1 cellular context compared by ENCODE assay signal in genomic region chr20:56762829-56763228, GRCh38.
TF ChIP-seq lines count a peak whose summit lies in the region.

No MANE protein-coding gene starts in this region.

TF ChIP-seq in H1, 55 proteins besides CTCF, POLR2A, EP300 and RAD21:
- no peak for TF ChIP-seq TAF1 (IDR thresholded peaks at IDR 0.05; ENCODE audit: low read depth, low read length)
- no peak for TF ChIP-seq CEBPB (IDR thresholded peaks at IDR 0.05; ENCODE audit: low read depth, low read length)
- no peak for TF ChIP-seq SUZ12 (IDR thresholded peaks at IDR 0.05; ENCODE audit: low read length)
- TF ChIP-seq JUND (IDR thresholded peaks at IDR 0.05; ENCODE audit: low read length): no peak
- TF ChIP-seq MAX (IDR thresholded peaks at IDR 0.05): no peak
- TF ChIP-seq SP2 (IDR thresholded peaks at IDR 0.05; ENCODE audit: low read length): no peak
- no peak for TF ChIP-seq CREB1 (IDR thresholded peaks at IDR 0.05)
- no peak for TF ChIP-seq RXRA (IDR thresholded peaks at IDR 0.05; ENCODE audit: insufficient read depth, low read depth, low read length)
- TF ChIP-seq SIN3A (conservative IDR thresholded peaks at IDR 0.05 in 1 of 2, IDR thresholded peaks at IDR 0.05 in 1 of 2; ENCODE audit: low read depth in 1 of 2, low read length in 2 of 2): no peak
